ENCODE assay signal across 9 cellular contexts in the genomic region with DNA sequence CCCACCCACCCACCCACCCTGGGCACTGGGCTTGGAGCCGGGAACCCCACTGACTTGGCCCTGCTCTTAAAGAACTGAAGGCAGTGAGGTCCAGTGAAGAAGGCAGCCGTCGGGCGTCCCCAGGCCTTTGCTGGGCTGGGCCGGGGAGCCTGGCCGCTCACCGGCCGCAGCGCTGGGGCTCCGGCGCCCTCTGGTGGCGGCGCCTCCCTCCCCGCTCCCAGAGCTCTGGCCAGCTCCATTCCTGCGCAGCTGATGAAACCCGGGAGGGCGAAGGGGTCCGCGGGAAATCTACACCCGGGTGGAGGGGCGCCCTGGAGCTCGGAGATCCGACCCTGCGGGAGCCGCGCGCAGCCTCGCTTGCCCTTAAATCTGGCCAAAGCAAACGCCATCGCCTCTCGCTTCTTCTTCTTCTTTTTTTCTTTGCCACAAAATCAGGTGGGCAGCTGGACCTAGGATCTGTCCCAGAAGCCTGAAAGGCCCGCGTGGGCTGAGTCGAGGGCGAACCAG. TPM values are rescaled to one million over a fixed set of nuclear protein-coding genes. Genes with fewer than 3 reads are reported as not detected.
A peak's percentile ranks its signal among the peaks of the same experiment; 100 is the strongest.
DNase-seq lines count a peak whose midpoint lies in the region; ATAC-seq and TF ChIP-seq lines count a peak whose summit lies in the region.
"Had no signal": no experiment of that assay in that cellular context is flagged by ENCODE, and none has a peak within 500 bp of the region (broad histone marks: within the 10 kb centered on the region; RNA-seq: fewer than 3 reads in every experiment).

No MANE protein-coding gene starts in this region.

- TF ChIP-seq CTCF in PC-9 (conservative IDR thresholded peaks at IDR 0.05) (peak; percentile 78), body of pancreas (IDR thresholded peaks at IDR 0.05) (peak; percentile 82 to 97 (median 92)), smooth muscle cell (IDR thresholded peaks at IDR 0.05; ENCODE audit: borderline replicate concordance, insufficient read depth, poor library complexity, severe bottlenecking) (peak; percentile 95)

- H3K79me2 ChIP-seq in PC-9 (ENCODE audit: low read depth): no peaks in the 10 kb centered on the region
- peaks cover 3% of the 10 kb centered on the region for H3K79me2 ChIP-seq in smooth muscle cell (ENCODE audit: low read depth)

- H4K20me1 ChIP-seq in PC-9 (ENCODE audit: insufficient read depth) (no peaks in the 10 kb centered on the region), smooth muscle cell (ENCODE audit: low read depth) (peaks cover 14% of the 10 kb centered on the region)

- 2 to 3% methylated on average over 19 to 31 of the region's 35 CpGs for WGBS in body of pancreas, 2 donors
- WGBS in smooth muscle cell (ENCODE audit: low lambda C conversion rate): 4% methylated on average over 33 of the region's 35 CpGs

- no peaks in the 10 kb centered on the region for H3F3A ChIP-seq in PC-9 (ENCODE audit: insufficient read depth, low read depth)
- H3F3A ChIP-seq in smooth muscle cell (ENCODE audit: low read depth): no peaks in the 10 kb centered on the region

- DNase-seq in NCI-H146 (lab: John Stamatoyannopoulos, UW) (peak; percentile 10), NCI-H146 treated with DMSO at 0.1 percent for 48 hours (lab: John Stamatoyannopoulos, UW; ENCODE audit: unreplicated experiment) (no peak), PC-9 (peak in 1 of 2 experiments; percentile 42), body of pancreas (peak; percentile 68 to 81 (median 77)), iPS-NIHi7 (ENCODE audit: extremely low spot score) (peak; percentile 88), smooth muscle cell (lab: John Stamatoyannopoulos, UW; ENCODE audit: unreplicated experiment) (peak; percentile 31)

- H3K27ac ChIP-seq in PC-9 (no peak overlapping the region), body of pancreas (peak overlapping the region in 1 of 4 donors; percentile 75), smooth muscle cell (ENCODE audit: low read depth) (no peak overlapping the region)
- H3K27ac ChIP-seq: BLaER1 treated with 17β-estradiol and CSF1 and Interleukin-3, amounts not matched to agents 10 nM and 100 nM had no signal

- no peaks in the 10 kb centered on the region for H3K9me2 ChIP-seq in PC-9 (ENCODE audit: insufficient read depth)

- H3K9ac ChIP-seq in smooth muscle cell (ENCODE audit: low read depth): no peak overlapping the region
- H3K9ac ChIP-seq: BLaER1 treated with 17β-estradiol and CSF1 and Interleukin-3, amounts not matched to agents 10 nM and 100 nM had no signal

- no TSS peak for BruUV-seq in PC-9 (replicated peaks; lab: Mats Ljungman, UMichigan)

- peak; percentile 63 for ATAC-seq in GM21576 (IDR thresholded peaks at IDR 0.05; ENCODE audit: unreplicated experiment)
- peak; percentile 72 for ATAC-seq in body of pancreas
- no peak for ATAC-seq in HG03139 (IDR thresholded peaks at IDR 0.05; ENCODE audit: unreplicated experiment)

- TF ChIP-seq POLR2A in body of pancreas (IDR thresholded peaks at IDR 0.05): no peak

- no peak overlapping the region for H3K4me3 ChIP-seq in PC-9
- H3K4me3 ChIP-seq in body of pancreas: no peak overlapping the region
- H3K4me3 ChIP-seq in smooth muscle cell: no peak overlapping the region

- H3K36me3 ChIP-seq in PC-9 (ENCODE audit: low read depth) (no peaks in the 10 kb centered on the region), body of pancreas (replicated peaks in 1 of 2; ENCODE audit: insufficient read depth in 1 of 2, low read depth in 2 of 2) (no peaks in the 10 kb centered on the region), smooth muscle cell (ENCODE audit: low read depth) (no peaks in the 10 kb centered on the region)
- H3K36me3 ChIP-seq: BLaER1 treated with 17β-estradiol and CSF1 and Interleukin-3, amounts not matched to agents 10 nM and 100 nM had no signal

- intact Hi-C loops in PC-9 (cut with micrococcal nuclease; ENCODE audit: unreplicated experiment) (loop anchor here (1.0 to 10.0 kb wide), 2 partner anchors 478 to 715 kb away; no protein-coding TSS in a partner anchor), body of pancreas (cut with DNase I) (loop anchor here (10.0 kb wide), 1 partner anchor 72 kb away; no protein-coding TSS in a partner anchor)

- no peaks in the 10 kb centered on the region for H3K9me3 ChIP-seq in PC-9 (ENCODE audit: insufficient read depth, low read depth)
- no peaks in the 10 kb centered on the region for H3K9me3 ChIP-seq in body of pancreas
- H3K9me3 ChIP-seq in smooth muscle cell (replicated peaks; ENCODE audit: low read depth): no peaks in the 10 kb centered on the region
- H3K9me3 ChIP-seq: BLaER1 treated with 17β-estradiol and CSF1 and Interleukin-3, amounts not matched to agents 10 nM and 100 nM had no signal

- peaks cover 21% of the 10 kb centered on the region; the same call in 1 of the 2 replicates for H3K27me3 ChIP-seq in PC-9 (ENCODE audit: insufficient read depth, low read depth)
- H3K27me3 ChIP-seq in body of pancreas: no peaks in the 10 kb centered on the region
- H3K27me3 ChIP-seq in smooth muscle cell (ENCODE audit: low read depth): peaks cover 41% of the 10 kb centered on the region

- H2AFZ ChIP-seq in PC-9 (no peak overlapping the region), smooth muscle cell (ENCODE audit: low read depth) (peak overlapping the region; percentile 81)

- CTCF ChIA-PET in PC-9 (lab: Charles Lee): no interaction called here

- H3K4me2 ChIP-seq in PC-9 (no peak overlapping the region), smooth muscle cell (peak overlapping the region; percentile 76)

- H3K4me1 ChIP-seq in PC-9 (replicated peaks; ENCODE audit: insufficient read depth) (no peaks in the 10 kb centered on the region), body of pancreas (peaks cover 47% of the 10 kb centered on the region), smooth muscle cell (ENCODE audit: low read depth) (peaks cover 35% of the 10 kb centered on the region)

- POLR2A ChIA-PET in PC-9 (lab: Charles Lee; ENCODE audit: unreplicated experiment): no interaction called here

RNA-seq across cellular contexts. Expression of gene CXCL12, which starts 1.7 kb away (rescaled TPM):
- total RNA-seq in PC-9 (2021): not detected in 2 replicates
- total RNA-seq in body of pancreas: 100 to 1,000 TPM in 1 of 2 donors, 10 to 100 TPM in 1; 93.7 to 158 TPM
- 37.0 and 52.0 TPM in 2 replicates for total RNA-seq in smooth muscle cell
- polyA plus RNA-seq in smooth muscle cell: 10.9 and 14.3 TPM in 2 replicates

Comparison
In these comparisons a context has a peak if more than half of its experiments do, and no peak if none do; other contexts are left out.
1. RNA of gene CXCL12, which starts 1.7 kb away (total RNA-seq): 93.7 to 158 TPM in body of pancreas and 37.0 to 52.0 TPM in smooth muscle cell; not detected in PC-9; every median in the first group is over 10 times any median in the second.
2. Peak in every context shown above with its lines, with median percentiles within 50 percentile points of each other: CTCF ChIP-seq.